ENCODE assay signal across 8 cellular contexts in genomic region chr15:22979699-22980188, GRCh38. TPM values are rescaled to one million over a fixed set of nuclear protein-coding genes. Genes with fewer than 3 reads are reported as not detected.
A peak's percentile ranks its signal among the peaks of the same experiment; 100 is the strongest.
DNase-seq lines count a peak whose midpoint lies in the region; ATAC-seq and TF ChIP-seq lines count a peak whose summit lies in the region.

No MANE protein-coding gene starts in this region.

- DNase-seq in EL, result peak; percentile 37
- peak; percentile 65 for DNase-seq in GM23248
- DNase-seq in PC-9, result peak in 1 of 2 experiments; percentile 15
- no peak for DNase-seq in central memory CD8-positive, alpha-beta T cell (ENCODE audit: low spot score in 2 of 2)
- DNase-seq in left colon, result peak in 1 of 2 donors; percentile 37
- DNase-seq in NCI-H526 treated with DMSO at 0.1 percent for 48 hours (lab: John Stamatoyannopoulos, UW), result no peak

- H2AFZ ChIP-seq in GM23248 (peak overlapping the region; percentile 68), PC-9 (peak overlapping the region; percentile 83)

- H4K20me1 ChIP-seq in GM23248 (ENCODE audit: insufficient read depth) (peaks cover 12% of the 10 kb centered on the region; the same call in 1 of the 2 replicates), PC-9 (ENCODE audit: insufficient read depth) (peaks cover 11% of the 10 kb centered on the region)

- H3K9ac ChIP-seq in GM23248 (peak overlapping the region; percentile 85), stomach smooth muscle (ENCODE audit: low read length in 2 of 2) (peak overlapping the region; percentile 65 to 69)

- ATAC-seq in central memory CD8-positive, alpha-beta T cell (replicated peaks; ENCODE audit: extremely low read depth, poor library complexity, severe bottlenecking), result no peak
- ATAC-seq in left colon, result peak; percentile 2
- ATAC-seq in HG02623 (IDR thresholded peaks at IDR 0.05; ENCODE audit: unreplicated experiment), result no peak

- H3K27ac ChIP-seq in GM23248, result peak overlapping the region; percentile 63
- peak overlapping the region; percentile 33; the same call in 1 of the 2 replicates for H3K27ac ChIP-seq in PC-9
- peak overlapping the region; percentile 53 for H3K27ac ChIP-seq in stomach smooth muscle (ENCODE audit: low read length)

- no peak for TF ChIP-seq CTCF in PC-9 (conservative IDR thresholded peaks at IDR 0.05)

- CTCF ChIA-PET in PC-9 (lab: Charles Lee), result no interaction called here

- H3K36me3 ChIP-seq in GM23248 (ENCODE audit: low read depth) (no peaks in the 10 kb centered on the region), PC-9 (ENCODE audit: low read depth) (no peaks in the 10 kb centered on the region), stomach smooth muscle (ENCODE audit: control insufficient read depth in 2 of 2, insufficient read depth in 2 of 2, low read length in 2 of 2) (no peaks in the 10 kb centered on the region)

- H3K4me3 Mint-ChIP-seq in central memory CD8-positive, alpha-beta T cell, result peak overlapping the region; percentile 83

- 1% methylated on average over 29 to 44 of the region's 49 CpGs for WGBS in GM23248 (ENCODE audit: low coverage in 1 of 2, low lambda C conversion rate in 2 of 2, missing lambda C conversion rate in 2 of 2), 2 experiments

- H3K79me2 ChIP-seq in GM23248 (ENCODE audit: insufficient read depth) (peaks cover 50% of the 10 kb centered on the region), PC-9 (ENCODE audit: low read depth) (peaks cover 49% of the 10 kb centered on the region)

- H3K36me3 Mint-ChIP-seq in central memory CD8-positive, alpha-beta T cell (ENCODE audit: insufficient read depth), result no peaks in the 10 kb centered on the region

- peaks cover 19% of the 10 kb centered on the region for H3K27me3 Mint-ChIP-seq in central memory CD8-positive, alpha-beta T cell

- no peaks in the 10 kb centered on the region for H3F3A ChIP-seq in GM23248 (ENCODE audit: insufficient read depth)
- H3F3A ChIP-seq in PC-9 (ENCODE audit: insufficient read depth, low read depth), result no peaks in the 10 kb centered on the region

- POLR2A ChIA-PET in PC-9 (lab: Charles Lee; ENCODE audit: unreplicated experiment), result interaction anchor here (0.6 kb wide), 1 partner anchor 60 kb away, joined by 10 read pairs; the partner anchor contains the start of gene TUBGCP5

- H3K27ac Mint-ChIP-seq in central memory CD8-positive, alpha-beta T cell (ENCODE audit: low read depth), result peak overlapping the region; percentile 11

- H3K9me3 ChIP-seq in GM23248 (ENCODE audit: low read depth) (no peaks in the 10 kb centered on the region), PC-9 (ENCODE audit: insufficient read depth, low read depth) (no peaks in the 10 kb centered on the region), stomach smooth muscle (ENCODE audit: control insufficient read depth in 2 of 2, low read length in 2 of 2) (no peaks in the 10 kb centered on the region)

- H3K4me3 ChIP-seq in GM23248, result peak overlapping the region; percentile 82
- H3K4me3 ChIP-seq in PC-9, result peak overlapping the region; percentile 77
- H3K4me3 ChIP-seq in stomach smooth muscle (ENCODE audit: low read length in 2 of 2), result peak overlapping the region; percentile 91 to 96

- no TSS peak for BruUV-seq in PC-9 (replicated peaks; lab: Mats Ljungman, UMichigan)

- in situ Hi-C loops in GM23248 (cut with MboI), result no loop called here

- intact Hi-C loops in PC-9 (cut with micrococcal nuclease; ENCODE audit: unreplicated experiment), result loop anchor here (2.0 kb wide), 3 partner anchors 15 to 141 kb away; partner anchors contain the start of genes NIPA2 and TUBGCP5
- intact Hi-C loops in left colon (cut with DNase I, micrococcal nuclease), result loop anchor here in 1 of 2 donors (10.0 kb wide), 1 partner anchor 55 kb away; the partner anchor contains the start of gene TUBGCP5

- H3K4me2 ChIP-seq in GM23248 (ENCODE audit: unreplicated experiment) (peak overlapping the region; percentile 78), PC-9 (peak overlapping the region; percentile 73)

- H3K27me3 ChIP-seq in GM23248 (replicated peaks; ENCODE audit: insufficient read depth) (no peaks in the 10 kb centered on the region), PC-9 (ENCODE audit: insufficient read depth, low read depth) (no peaks in the 10 kb centered on the region), stomach smooth muscle (ENCODE audit: control insufficient read depth in 1 of 2, insufficient read depth in 2 of 2, low read length in 2 of 2) (no peaks in the 10 kb centered on the region)

- peaks cover 16% of the 10 kb centered on the region for H3K4me1 Mint-ChIP-seq in central memory CD8-positive, alpha-beta T cell

- H3K9me2 ChIP-seq in GM23248 (ENCODE audit: insufficient read depth), result no peaks in the 10 kb centered on the region
- no peaks in the 10 kb centered on the region for H3K9me2 ChIP-seq in PC-9 (ENCODE audit: insufficient read depth)

- H3K4me1 ChIP-seq in GM23248 (ENCODE audit: insufficient read depth) (peaks cover 7% of the 10 kb centered on the region), PC-9 (replicated peaks; ENCODE audit: insufficient read depth) (0 out of 2 replicates have a peak, but pooled peaks cover 4% of the 10 kb centered on the region), stomach smooth muscle (ENCODE audit: control insufficient read depth, insufficient read depth, low read length) (peaks cover 14% of the 10 kb centered on the region)

- H3K9me3 Mint-ChIP-seq in central memory CD8-positive, alpha-beta T cell, result no peaks in the 10 kb centered on the region

RNA-seq across cellular contexts. Expression of gene CYFIP1, which starts 0.4 kb away (rescaled TPM):
- 122 and 129 TPM in 2 replicates for total RNA-seq in GM23248 (2014; rRNA removed; shearing (Covaris generic))
- polyA plus RNA-seq in GM23248 (2016; fragmentation: Nextera tagmentation; extraction: Ambion mirVana), result 80.5 and 83.3 TPM in 2 replicates
- total RNA-seq in PC-9 (2021) (114 TPM in 2 replicates), left colon (100 to 1,000 TPM; 163 to 192 TPM)

RNA-seq across cellular contexts. Expression of gene TUBGCP5, which starts 59.6 kb away (rescaled TPM):
- total RNA-seq in GM23248 (2014; rRNA removed; shearing (Covaris generic)), result 16.2 and 17.5 TPM in 2 replicates
- polyA plus RNA-seq in GM23248 (2016; fragmentation: Nextera tagmentation; extraction: Ambion mirVana), result 13.6 and 14.6 TPM in 2 replicates
- 10.7 and 11.2 TPM in 2 replicates for total RNA-seq in PC-9 (2021)
- total RNA-seq in left colon, result 10 to 100 TPM; 10.0 to 13.0 TPM

Comparison
In these comparisons a context has a peak if more than half of its experiments do, and no peak if none do; other contexts are left out.
1. DNase-seq: peak in EL (single experiment) and GM23248 (single experiment); none in central memory CD8-positive, alpha-beta T cell (0 of 2) and NCI-H526 treated with DMSO at 0.1 percent for 48 hours (single experiment).
2. Peak in every context shown above with its lines, with median percentiles within 50 percentile points of each other: H3K27ac ChIP-seq and H3K4me3 ChIP-seq.